Comparison of ENCODE assay signal across 1 cellular context in genomic region chr4:168677879-168678278, GRCh38.
A peak's percentile ranks its signal among the peaks of the same experiment; 100 is the strongest.
TF ChIP-seq lines count a peak whose summit lies in the region.

No MANE protein-coding gene starts in this region.

TF ChIP-seq in HepG2, 621 proteins besides CTCF, POLR2A, EP300 and RAD21 (continued from another document and continues in another):
- no peak for TF ChIP-seq ZNF646 (CRISPR knock-in tag; IDR thresholded peaks at IDR 0.05)
- no peak for TF ChIP-seq ZBTB2 (CRISPR knock-in tag; IDR thresholded peaks at IDR 0.05; ENCODE audit: low read depth)
- TF ChIP-seq ZNF274 (CRISPR knock-in tag; IDR thresholded peaks at IDR 0.05): no peak
- TF ChIP-seq USF2 (IDR thresholded peaks at IDR 0.05; ENCODE audit: low read depth, low read length): peak; percentile 79
- peak; percentile 55; the same call in 1 of the 2 replicates for TF ChIP-seq USF2 (CRISPR knock-in tag; IDR thresholded peaks at IDR 0.05; ENCODE audit: borderline replicate concordance)
- TF ChIP-seq ZBTB7A (CRISPR knock-in tag; IDR thresholded peaks at IDR 0.05): peak; percentile 31; the same call in 1 of the 2 replicates
- TF ChIP-seq RXRB (CRISPR knock-in tag; IDR thresholded peaks at IDR 0.05; ENCODE audit: borderline replicate concordance): 0 out of 2 replicates have a peak, but pooled peaks have one; percentile 23
- no peak for TF ChIP-seq ZKSCAN1 (IDR thresholded peaks at IDR 0.05; ENCODE audit: low read length)
- peak; percentile 93 for TF ChIP-seq BCL6 (CRISPR knock-in tag; IDR thresholded peaks at IDR 0.05)
- TF ChIP-seq ZNF280D (CRISPR knock-in tag; IDR thresholded peaks at IDR 0.05): no peak
- TF ChIP-seq BHLHE40 (IDR thresholded peaks at IDR 0.05; ENCODE audit: low read length): 0 out of 2 replicates have a peak, but pooled peaks have one; percentile 16
- TF ChIP-seq PAX8 (CRISPR knock-in tag; IDR thresholded peaks at IDR 0.05; ENCODE audit: borderline replicate concordance): no peak
- no peak for TF ChIP-seq ZNF709 (CRISPR knock-in tag; IDR thresholded peaks at IDR 0.05)
- TF ChIP-seq MIER2 (CRISPR knock-in tag; IDR thresholded peaks at IDR 0.05): no peak
- peak; percentile 49; the same call in 1 of the 2 replicates for TF ChIP-seq FOXK1 (CRISPR knock-in tag; IDR thresholded peaks at IDR 0.05; ENCODE audit: borderline replicate concordance, low read depth)
- TF ChIP-seq ZNF660 (CRISPR knock-in tag; IDR thresholded peaks at IDR 0.05; ENCODE audit: borderline replicate concordance, low read depth): no peak
- TF ChIP-seq ZBTB34 (CRISPR knock-in tag; IDR thresholded peaks at IDR 0.05): no peak
- TF ChIP-seq TGIF2 (CRISPR knock-in tag; IDR thresholded peaks at IDR 0.05): 0 out of 2 replicates have a peak, but pooled peaks have one; percentile 30
- no peak for TF ChIP-seq TAF1 (CRISPR knock-in tag; IDR thresholded peaks at IDR 0.05)
- peak; percentile 26; the same call in 1 of the 2 replicates for TF ChIP-seq FOXA3 (CRISPR knock-in tag; IDR thresholded peaks at IDR 0.05)
- peak; percentile 56 for TF ChIP-seq ZNF687 (CRISPR knock-in tag; IDR thresholded peaks at IDR 0.05)
- no peak for TF ChIP-seq ZBTB37 (CRISPR knock-in tag; IDR thresholded peaks at IDR 0.05)
- TF ChIP-seq IRF9 (CRISPR knock-in tag; IDR thresholded peaks at IDR 0.05; ENCODE audit: borderline replicate concordance): no peak
- TF ChIP-seq ZNF557 (CRISPR knock-in tag; IDR thresholded peaks at IDR 0.05): no peak
- TF ChIP-seq NFIC (IDR thresholded peaks at IDR 0.05; ENCODE audit: low read length): no peak
- no peak for TF ChIP-seq TERF1 (CRISPR knock-in tag; IDR thresholded peaks at IDR 0.05)
- TF ChIP-seq PRMT3 (CRISPR knock-in tag; IDR thresholded peaks at IDR 0.05; ENCODE audit: borderline replicate concordance, low read depth): no peak
- peak; percentile 68; the same call in 1 of the 2 replicates for TF ChIP-seq MNT (IDR thresholded peaks at IDR 0.05)
- TF ChIP-seq SALL1 (CRISPR knock-in tag; IDR thresholded peaks at IDR 0.05): peak; percentile 76; the same call in 1 of the 2 replicates
